15 cellular contexts compared by ENCODE assay signal in the genomic region with DNA sequence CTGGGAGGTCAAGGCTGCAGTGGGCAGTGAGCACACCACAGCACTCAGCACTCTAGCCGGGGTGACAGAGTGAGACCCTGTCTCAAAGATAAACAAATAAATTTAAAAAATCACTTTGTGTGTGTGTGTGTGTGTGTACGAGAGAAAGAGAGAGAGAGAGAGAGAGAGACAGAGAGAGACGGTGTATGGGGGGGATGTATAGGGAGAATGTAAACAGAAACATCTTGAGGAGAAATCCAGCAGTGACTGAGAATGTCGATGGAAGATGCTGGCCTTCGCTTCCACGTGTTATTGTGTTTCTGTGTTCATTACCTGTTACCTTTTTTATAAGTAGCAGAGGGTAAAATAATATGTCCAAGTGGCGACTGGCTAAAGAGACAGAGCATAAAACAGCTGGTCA. TPM values are rescaled to one million over a fixed set of nuclear protein-coding genes. Genes with fewer than 3 reads are reported as not detected.
DNase-seq lines count a peak whose midpoint lies in the region; ATAC-seq and TF ChIP-seq lines count a peak whose summit lies in the region.
"Had no signal": no experiment of that assay in that cellular context is flagged by ENCODE, and none has a peak within 500 bp of the region (broad histone marks: within the 10 kb centered on the region; RNA-seq: fewer than 3 reads in every experiment).

No MANE protein-coding gene starts in this region.

- peak in 1 of 2 experiments; percentile 34 for DNase-seq in SJCRH30
- DNase-seq in cerebellar cortex (ENCODE audit: low spot score), result peak; percentile 62
- DNase-seq in activated CD4-positive, alpha-beta memory T cell treated with anti-CD3 and anti-CD28 coated beads for 36 hours, result no peak
- DNase-seq in stimulated activated CD4-positive, alpha-beta T cell treated with anti-CD3 and anti-CD28 coated beads, Interleukin-15, amount 100 ng/mL, for 24 hours, result no peak
- DNase-seq in brain microvascular endothelial cell, result no peak
- DNase-seq: ACHN; CD4-positive, CD25-positive, alpha-beta regulatory T cell; DMS53; GF-D8; HFFc6 had no signal

- in situ Hi-C loops in brain microvascular endothelial cell (cut with HindIII; ENCODE audit: low pct_ligation_motif_present, low sequenced_read_pairs), result no loop called here

- no peaks in the 10 kb centered on the region for H3K9me3 Mint-ChIP-seq in activated CD4-positive, alpha-beta memory T cell treated with anti-CD3 and anti-CD28 coated beads for 36 hours
- H3K9me3 Mint-ChIP-seq: CD4-positive, CD25-positive, alpha-beta regulatory T cell; HFFc6 had no signal

- TF ChIP-seq CTCF in HEK293 (tag by site-specific recombination; IDR thresholded peaks at IDR 0.05), result no peak
- no peak for TF ChIP-seq CTCF in brain microvascular endothelial cell (IDR thresholded peaks at IDR 0.05; ENCODE audit: low read depth, low read length, missing control alignments)

- H3K9me3 ChIP-seq in HEK293 (ENCODE audit: control insufficient read depth, insufficient read depth, low read depth, low read length) (no peaks in the 10 kb centered on the region), SJCRH30 (replicated peaks) (no peaks in the 10 kb centered on the region)
- H3K9me3 ChIP-seq: HAP-1 had no signal

- H3K27me3 ChIP-seq in SJCRH30, result no peaks in the 10 kb centered on the region
- no peaks in the 10 kb centered on the region for H3K27me3 ChIP-seq in brain microvascular endothelial cell (replicated peaks)
- H3K27me3 ChIP-seq: BLaER1 treated with 17β-estradiol and CSF1 and Interleukin-3, amounts not matched to agents 10 nM and 100 nM had no signal

- no peaks in the 10 kb centered on the region for H3K27me3 Mint-ChIP-seq in activated CD4-positive, alpha-beta memory T cell treated with anti-CD3 and anti-CD28 coated beads for 36 hours
- H3K27me3 Mint-ChIP-seq: CD4-positive, CD25-positive, alpha-beta regulatory T cell had no signal

- H3K36me3 ChIP-seq in HEK293 (ENCODE audit: control insufficient read depth in 2 of 2, insufficient read depth in 1 of 2, low read length in 2 of 2) (no peaks in the 10 kb centered on the region), SJCRH30 (no peaks in the 10 kb centered on the region), brain microvascular endothelial cell (replicated peaks) (no peaks in the 10 kb centered on the region)
- H3K36me3 ChIP-seq: HAP-1 had no signal

- H3K27ac Mint-ChIP-seq in activated CD4-positive, alpha-beta memory T cell treated with anti-CD3 and anti-CD28 coated beads for 36 hours, result no peak overlapping the region

- H3K36me3 Mint-ChIP-seq in activated CD4-positive, alpha-beta memory T cell treated with anti-CD3 and anti-CD28 coated beads for 36 hours, result no peaks in the 10 kb centered on the region
- H3K36me3 Mint-ChIP-seq: CD4-positive, CD25-positive, alpha-beta regulatory T cell had no signal

- CTCF ChIA-PET in HEK293 (lab: Yijun Ruan, JAX), result no interaction called here
- CTCF ChIA-PET in activated CD4-positive, alpha-beta memory T cell treated with anti-CD3 and anti-CD28 coated beads for 36 hours (lab: Charles Lee), result interaction anchor here (1.1 kb wide), 1 partner anchor 33 kb away, joined by 3 read pairs; no protein-coding TSS in a partner anchor

- no peak for ATAC-seq in GM21360 (IDR thresholded peaks at IDR 0.05; ENCODE audit: unreplicated experiment)
- ATAC-seq: HepG2 had no signal

- peaks cover 4% of the 10 kb centered on the region for H3K4me1 ChIP-seq in HEK293 (ENCODE audit: control insufficient read depth, insufficient read depth, low read length)
- H3K4me1 ChIP-seq in SJCRH30, result peaks cover 31% of the 10 kb centered on the region

- intact Hi-C loops in activated CD4-positive, alpha-beta memory T cell treated with anti-CD3 and anti-CD28 coated beads for 36 hours (cut with micrococcal nuclease), result no loop called here

- H3K4me3 ChIP-seq in HEK293 (ENCODE audit: low read depth, low read length) (no peak overlapping the region), SJCRH30 (no peak overlapping the region), brain microvascular endothelial cell (ENCODE audit: low read depth, low read length) (no peak overlapping the region)
- H3K4me3 ChIP-seq: BLaER1 treated with 17β-estradiol and CSF1 and Interleukin-3, amounts not matched to agents 10 nM and 100 nM; HAP-1 had no signal

- no peak overlapping the region for H3K27ac ChIP-seq in HEK293 (ENCODE audit: extremely low read depth, low read depth, low read length)
- H3K27ac ChIP-seq in SJCRH30, result peak overlapping the region; percentile 77
- H3K27ac ChIP-seq in brain microvascular endothelial cell, result no peak overlapping the region
- H3K27ac ChIP-seq: BLaER1 treated with 17β-estradiol and CSF1 and Interleukin-3, amounts not matched to agents 10 nM and 100 nM had no signal

- H3K4me3 Mint-ChIP-seq in activated CD4-positive, alpha-beta memory T cell treated with anti-CD3 and anti-CD28 coated beads for 36 hours, result no peak overlapping the region
- H3K4me3 Mint-ChIP-seq: HFFc6 had no signal

- POLR2A ChIA-PET in HEK293 (lab: Yijun Ruan, JAX), result no interaction called here
- POLR2A ChIA-PET in activated CD4-positive, alpha-beta memory T cell treated with anti-CD3 and anti-CD28 coated beads for 36 hours (lab: Charles Lee), result no interaction called here

- peaks cover 25% of the 10 kb centered on the region for H3K4me1 Mint-ChIP-seq in activated CD4-positive, alpha-beta memory T cell treated with anti-CD3 and anti-CD28 coated beads for 36 hours (ENCODE audit: low read depth)

TF ChIP-seq in HEK293, 187 proteins besides CTCF, POLR2A, EP300 and RAD21:
- TF ChIP-seq SP2 (tag by site-specific recombination; IDR thresholded peaks at IDR 0.05) (no peak), GFI1B (tag by site-specific recombination; IDR thresholded peaks at IDR 0.05) (no peak), ZNF596 (tag by site-specific recombination; IDR thresholded peaks at IDR 0.05) (peak; percentile 72; the same call in 1 of the 2 replicates), ZEB2 (tag by site-specific recombination; IDR thresholded peaks at IDR 0.05) (no peak), MZF1 (tag by site-specific recombination; IDR thresholded peaks at IDR 0.05; ENCODE audit: borderline replicate concordance) (no peak), ZNF350 (tag by site-specific recombination; IDR thresholded peaks at IDR 0.05) (no peak), ZNF114 (tag by site-specific recombination; IDR thresholded peaks at IDR 0.05) (no peak)
- TF ChIP-seq, protein P1, sequence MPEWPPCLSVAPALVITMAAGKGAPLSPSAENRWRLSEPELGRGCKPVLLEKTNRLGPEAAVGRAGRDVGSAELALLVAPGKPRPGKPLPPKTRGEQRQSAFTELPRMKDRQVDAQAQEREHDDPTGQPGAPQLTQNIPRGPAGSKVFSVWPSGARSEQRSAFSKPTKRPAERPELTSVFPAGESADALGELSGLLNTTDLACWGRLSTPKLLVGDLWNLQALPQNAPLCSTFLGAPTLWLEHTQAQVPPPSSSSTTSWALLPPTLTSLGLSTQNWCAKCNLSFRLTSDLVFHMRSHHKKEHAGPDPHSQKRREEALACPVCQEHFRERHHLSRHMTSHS (tag by site-specific recombination; IDR thresholded peaks at IDR 0.05), result no peak
TF ChIP-seq in HEK293: peak in this region for 1.

RNA-seq across cellular contexts. Expression of gene RBPJ, which starts 23.6 kb away (rescaled TPM):
- 90.0 and 115 TPM in 2 replicates for total RNA-seq in SJCRH30 (2014; rRNA removed; shearing (Covaris generic))
- total RNA-seq in activated CD4-positive, alpha-beta memory T cell treated with anti-CD3 and anti-CD28 coated beads for 36 hours, result 100 to 1,000 TPM; 262 to 269 TPM
